In genomic region chr7:1076184-1077072, GRCh38 we compare ENCODE assay signal across 1 cellular context.
TF ChIP-seq lines count a peak whose summit lies in the region.

No MANE protein-coding gene starts in this region.

TF ChIP-seq in HepG2, 621 proteins besides CTCF, POLR2A, EP300 and RAD21:
- no peak for TF ChIP-seq ZIK1 (CRISPR knock-in tag; IDR thresholded peaks at IDR 0.05; ENCODE audit: borderline replicate concordance, low read depth)
- no peak for TF ChIP-seq YEATS2 (CRISPR knock-in tag; IDR thresholded peaks at IDR 0.05; ENCODE audit: borderline replicate concordance)
- TF ChIP-seq SNAPC4 (CRISPR knock-in tag; IDR thresholded peaks at IDR 0.05), result no peak
- TF ChIP-seq ZNF263 (CRISPR knock-in tag; IDR thresholded peaks at IDR 0.05), result peak; percentile 97
TF ChIP-seq in HepG2: peak in this region for 1.
